Comparison of ENCODE assay signal across 8 cellular contexts in genomic region chrX:3939967-3940610, GRCh38.
A peak's percentile ranks its signal among the peaks of the same experiment; 100 is the strongest.
DNase-seq lines count a peak whose midpoint lies in the region; ATAC-seq, FAIRE-seq and TF ChIP-seq lines count a peak whose summit lies in the region.

No MANE protein-coding gene starts in this region.

- no peaks in the 10 kb centered on the region for H3K4me1 ChIP-seq in keratinocyte (ENCODE audit: control insufficient read depth, extremely low read depth, insufficient read depth, low read length)
- H3K4me1 ChIP-seq in gastroesophageal sphincter = no peaks in the 10 kb centered on the region

- TF ChIP-seq CTCF in keratinocyte (optimal IDR thresholded peaks at IDR 0.05 in 1 of 3, IDR thresholded peaks at IDR 0.05 in 1 of 3, conservative IDR thresholded peaks at IDR 0.05 in 1 of 3; ENCODE audit: extremely low read depth in 1 of 3, insufficient read depth in 2 of 3, low read length in 3 of 3) (peak in 2 of 3 experiments; percentile 31 to 47), gastroesophageal sphincter (IDR thresholded peaks at IDR 0.05) (peak in 1 of 4 experiments; percentile 18)

- H3K27me3 ChIP-seq in keratinocyte (ENCODE audit: control insufficient read depth, extremely low read depth, insufficient read depth, low read length) = no peaks in the 10 kb centered on the region
- no peaks in the 10 kb centered on the region for H3K27me3 ChIP-seq in gastroesophageal sphincter

- FAIRE-seq in keratinocyte (lab: Jason Lieb, UNC) = no peak
- FAIRE-seq in H54 (lab: Jason Lieb, UNC) = no peak

- CTCF ChIA-PET in HEK293T (lab: Yijun Ruan, JAX) = interaction anchor here (0.6 kb wide), 1 partner anchor 130 kb away, joined by 3 read pairs; no protein-coding TSS in a partner anchor

- H3K4me3 ChIP-seq in SK-N-MC (no peak overlapping the region), keratinocyte (ENCODE audit: control insufficient read depth in 2 of 3, extremely low read depth in 1 of 3, insufficient read depth in 2 of 3, low read depth in 1 of 3, low read length in 3 of 3) (no peak overlapping the region), gastroesophageal sphincter (no peak overlapping the region)

- H3K27ac ChIP-seq in SK-N-MC (no peak overlapping the region), keratinocyte (ENCODE audit: control insufficient read depth, insufficient read depth, low read length) (no peak overlapping the region), gastroesophageal sphincter (no peak overlapping the region)

- H4K20me1 ChIP-seq in keratinocyte (ENCODE audit: control insufficient read depth, extremely low read depth, insufficient read depth, low read length) = no peaks in the 10 kb centered on the region

- no peaks in the 10 kb centered on the region for H3K79me2 ChIP-seq in keratinocyte (ENCODE audit: control insufficient read depth, insufficient read depth, low read length)

- ATAC-seq in gastroesophageal sphincter = no peak

- POLR2A ChIA-PET in HEK293T (lab: Yijun Ruan, JAX) = no interaction called here

- H3K9me3 ChIP-seq in SK-N-MC (ENCODE audit: low read depth, low read length) (no peaks in the 10 kb centered on the region), keratinocyte (ENCODE audit: control insufficient read depth, low read depth, low read length) (no peaks in the 10 kb centered on the region), gastroesophageal sphincter (no peaks in the 10 kb centered on the region)

- TF ChIP-seq POLR2A in H54 (IDR thresholded peaks at IDR 0.05; ENCODE audit: low read depth, low read length) = no peak
- TF ChIP-seq POLR2A in gastroesophageal sphincter (IDR thresholded peaks at IDR 0.05) = no peak

- dilution Hi-C loops in keratinocyte (cut with MboI; ENCODE audit: extremely low pct_ligation_motif_present, low sequenced_read_pairs) = no loop called here

- peak; percentile 14 for DNase-seq in COLO829 (ENCODE audit: low spot score)
- peak; percentile 9 for DNase-seq in HEK293T (ENCODE audit: extremely low spot score)
- DNase-seq in SK-N-MC (ENCODE audit: low read depth, low spot score) = peak; percentile 52
- DNase-seq in keratinocyte (ENCODE audit: low read depth, low spot score) = no peak
- DNase-seq in H54 (ENCODE audit: insufficient read length, low spot score) = no peak
- no peak for DNase-seq in H4 (ENCODE audit: low spot score)
- no peak for DNase-seq in NCI-H187 treated with DMSO at 0.1 percent for 48 hours (lab: John Stamatoyannopoulos, UW)

- no peak overlapping the region for H2AFZ ChIP-seq in keratinocyte (ENCODE audit: control insufficient read depth, low read length)

- 10 to 26% methylated on average over 3 to 4 of the region's 4 CpGs for WGBS in gastroesophageal sphincter (ENCODE audit: low coverage in 1 of 2), 2 donors

- H3K4me2 ChIP-seq in keratinocyte (ENCODE audit: control insufficient read depth, extremely low read depth, insufficient read depth, low read depth, low read length) = no peak overlapping the region

- no peaks in the 10 kb centered on the region for H3K9me1 ChIP-seq in keratinocyte (ENCODE audit: control insufficient read depth, extremely low read depth, insufficient read depth, low read length)

- H3K36me3 ChIP-seq in SK-N-MC (ENCODE audit: insufficient read depth, low read length) = no peaks in the 10 kb centered on the region
- no peaks in the 10 kb centered on the region for H3K36me3 ChIP-seq in keratinocyte (ENCODE audit: control insufficient read depth in 2 of 2, extremely low read depth in 1 of 2, insufficient read depth in 2 of 2, low read length in 2 of 2)
- no peaks in the 10 kb centered on the region for H3K36me3 ChIP-seq in gastroesophageal sphincter

- no peak for TF ChIP-seq EP300 in gastroesophageal sphincter (IDR thresholded peaks at IDR 0.05)

- H3K9ac ChIP-seq in SK-N-MC (ENCODE audit: insufficient read length) (no peak overlapping the region), keratinocyte (ENCODE audit: control insufficient read depth, extremely low read depth, insufficient read depth, low read length) (no peak overlapping the region)

TF ChIP-seq in HEK293T, 16 proteins besides CTCF, POLR2A, EP300 and RAD21:
- TF ChIP-seq TARDBP (IDR thresholded peaks at IDR 0.05) (no peak), L3MBTL2 (conservative IDR thresholded peaks at IDR 0.05) (no peak), FOXM1 (IDR thresholded peaks at IDR 0.05; ENCODE audit: borderline replicate concordance) (no peak), SP1 (IDR thresholded peaks at IDR 0.05) (no peak)

Comparison
In these comparisons a context has a peak if more than half of its experiments do, and no peak if none do; other contexts are left out.
1. DNase-seq: peak in COLO829 (single experiment), HEK293T (single experiment) and SK-N-MC (single experiment); none in keratinocyte (single experiment), H54 (single experiment), H4 (single experiment) and NCI-H187 treated with DMSO at 0.1 percent for 48 hours (single experiment).